In genomic region chr4:2071912-2072867, GRCh38 we compare ENCODE assay signal across 14 cellular contexts. TPM values are rescaled to one million over a fixed set of nuclear protein-coding genes. Genes with fewer than 3 reads are reported as not detected.
DNase-seq lines count a peak whose midpoint lies in the region; ATAC-seq and TF ChIP-seq lines count a peak whose summit lies in the region.
"Had no signal": no experiment of that assay in that cellular context is flagged by ENCODE, and none has a peak within 500 bp of the region (broad histone marks: within the 10 kb centered on the region; RNA-seq: fewer than 3 reads in every experiment).

No MANE protein-coding gene starts in this region.

- peak in 2 of 3 donors; percentile 23 to 31 for TF ChIP-seq POLR2A in body of pancreas (IDR thresholded peaks at IDR 0.05)
- no peak for TF ChIP-seq POLR2A in gastroesophageal sphincter (IDR thresholded peaks at IDR 0.05)

- no peak for ATAC-seq in natural killer cell treated with Interleukin-12 subunit alpha and Interleukin-12 subunit beta and Interleukin-15 and Interleukin-18, amount 100 ng/mL, for 72 hours
- ATAC-seq in natural killer cell (no peak), body of pancreas (peak; percentile 82), mucosa of descending colon (no peak), HG02885 (IDR thresholded peaks at IDR 0.05; ENCODE audit: poor library complexity, unreplicated experiment) (no peak), gastroesophageal sphincter (no peak)
- ATAC-seq: heart left ventricle, left lung had no signal

- H3K36me3 Mint-ChIP-seq in natural killer cell treated with Interleukin-12 subunit alpha and Interleukin-12 subunit beta and Interleukin-15 and Interleukin-18, amount 100 ng/mL, for 72 hours: no peaks in the 10 kb centered on the region
- H3K36me3 Mint-ChIP-seq in natural killer cell: no peaks in the 10 kb centered on the region
- H3K36me3 Mint-ChIP-seq: activated naive CD8-positive, alpha-beta T cell treated with anti-CD3 and anti-CD28 coated beads for 36 hours had no signal

- TF ChIP-seq EP300 in gastroesophageal sphincter (IDR thresholded peaks at IDR 0.05): no peak

- no peaks in the 10 kb centered on the region for H3K36me3 ChIP-seq in body of pancreas (replicated peaks in 1 of 2; ENCODE audit: insufficient read depth in 1 of 2, low read depth in 2 of 2)
- H3K36me3 ChIP-seq in mucosa of descending colon (ENCODE audit: low read depth): no peaks in the 10 kb centered on the region
- no peaks in the 10 kb centered on the region for H3K36me3 ChIP-seq in gastroesophageal sphincter
- H3K36me3 ChIP-seq: heart left ventricle, left lung had no signal

- no peak overlapping the region for H3K4me3 Mint-ChIP-seq in natural killer cell treated with Interleukin-12 subunit alpha and Interleukin-12 subunit beta and Interleukin-15 and Interleukin-18, amount 100 ng/mL, for 72 hours
- no peak overlapping the region for H3K4me3 Mint-ChIP-seq in natural killer cell
- H3K4me3 Mint-ChIP-seq: activated naive CD8-positive, alpha-beta T cell treated with anti-CD3 and anti-CD28 coated beads for 36 hours; nephron had no signal

- H3K27ac Mint-ChIP-seq in natural killer cell treated with Interleukin-12 subunit alpha and Interleukin-12 subunit beta and Interleukin-15 and Interleukin-18, amount 100 ng/mL, for 72 hours: no peak overlapping the region
- no peak overlapping the region for H3K27ac Mint-ChIP-seq in natural killer cell
- H3K27ac Mint-ChIP-seq: activated naive CD8-positive, alpha-beta T cell treated with anti-CD3 and anti-CD28 coated beads for 36 hours had no signal

- H3K27ac ChIP-seq in body of pancreas (peak overlapping the region; percentile 67 to 84 (median 73)), gastroesophageal sphincter (no peak overlapping the region)
- H3K27ac ChIP-seq: heart left ventricle, left lung had no signal

- H3K4me1 ChIP-seq in body of pancreas: peaks cover 26% of the 10 kb centered on the region
- no peaks in the 10 kb centered on the region for H3K4me1 ChIP-seq in mucosa of descending colon (ENCODE audit: low read depth)
- no peaks in the 10 kb centered on the region for H3K4me1 ChIP-seq in gastroesophageal sphincter
- H3K4me1 ChIP-seq: left lung had no signal

- peak; percentile 56 for DNase-seq in natural killer cell treated with Interleukin-12 subunit alpha and Interleukin-12 subunit beta and Interleukin-15 and Interleukin-18, amount 100 ng/mL, for 72 hours (ENCODE audit: low spot score)
- no peak for DNase-seq in natural killer cell
- peak; percentile 64 to 81 (median 76) for DNase-seq in body of pancreas
- DNase-seq in mucosa of descending colon: peak in 2 of 3 donors; percentile 17 to 50
- DNase-seq in activated CD4-positive, alpha-beta T cell treated with anti-CD3 and anti-CD28 coated beads, Interleukin-2, amount 50 U/mL, for 48 hours: no peak
- DNase-seq in NCI-H1105 treated with DMSO at 0.1 percent for 48 hours (lab: John Stamatoyannopoulos, UW): no peak
- DNase-seq: activated CD4-positive, CD25-positive, alpha-beta regulatory T cell; activated naive CD8-positive, alpha-beta T cell treated with anti-CD3 and anti-CD28 coated beads for 36 hours; small intestine had no signal

- WGBS in body of pancreas, 2 donors: 38 to 55% methylated on average over 9 to 28 of the region's 28 CpGs
- WGBS in gastroesophageal sphincter (ENCODE audit: low coverage in 1 of 2), 2 donors: 88% methylated on average over 6 of the region's 28 CpGs; no CpG with 5 or more reads in 1 of the 2 donors

- H3K27me3 ChIP-seq in body of pancreas (no peaks in the 10 kb centered on the region), gastroesophageal sphincter (peaks cover 38% of the 10 kb centered on the region)

- intact Hi-C loops in natural killer cell (cut with micrococcal nuclease) (no loop called here), body of pancreas (cut with DNase I) (no loop called here), mucosa of descending colon (cut with DNase I, micrococcal nuclease) (no loop called here)

- H3K4me1 Mint-ChIP-seq in natural killer cell treated with Interleukin-12 subunit alpha and Interleukin-12 subunit beta and Interleukin-15 and Interleukin-18, amount 100 ng/mL, for 72 hours (ENCODE audit: low read depth in 2 of 2): no peaks in the 10 kb centered on the region
- no peaks in the 10 kb centered on the region for H3K4me1 Mint-ChIP-seq in natural killer cell
- H3K4me1 Mint-ChIP-seq: activated naive CD8-positive, alpha-beta T cell treated with anti-CD3 and anti-CD28 coated beads for 36 hours had no signal

- no peaks in the 10 kb centered on the region for H3K9me3 Mint-ChIP-seq in natural killer cell treated with Interleukin-12 subunit alpha and Interleukin-12 subunit beta and Interleukin-15 and Interleukin-18, amount 100 ng/mL, for 72 hours
- H3K9me3 Mint-ChIP-seq in natural killer cell: no peaks in the 10 kb centered on the region
- H3K9me3 Mint-ChIP-seq: activated naive CD8-positive, alpha-beta T cell treated with anti-CD3 and anti-CD28 coated beads for 36 hours; nephron had no signal

- no peaks in the 10 kb centered on the region for H3K27me3 Mint-ChIP-seq in natural killer cell treated with Interleukin-12 subunit alpha and Interleukin-12 subunit beta and Interleukin-15 and Interleukin-18, amount 100 ng/mL, for 72 hours
- no peaks in the 10 kb centered on the region for H3K27me3 Mint-ChIP-seq in natural killer cell (ENCODE audit: low read depth in 2 of 2)
- H3K27me3 Mint-ChIP-seq: activated naive CD8-positive, alpha-beta T cell treated with anti-CD3 and anti-CD28 coated beads for 36 hours had no signal

- TF ChIP-seq CTCF in natural killer cell (IDR thresholded peaks at IDR 0.05) (no peak), body of pancreas (IDR thresholded peaks at IDR 0.05) (no peak), mucosa of descending colon (IDR thresholded peaks at IDR 0.05) (no peak), gastroesophageal sphincter (IDR thresholded peaks at IDR 0.05) (no peak)

- H3K9me3 ChIP-seq in body of pancreas (no peaks in the 10 kb centered on the region), mucosa of descending colon (no peaks in the 10 kb centered on the region), gastroesophageal sphincter (no peaks in the 10 kb centered on the region)
- H3K9me3 ChIP-seq: heart left ventricle, left lung had no signal

- H3K4me3 ChIP-seq in body of pancreas: no peak overlapping the region
- H3K4me3 ChIP-seq in mucosa of descending colon: no peak overlapping the region
- H3K4me3 ChIP-seq in gastroesophageal sphincter: no peak overlapping the region
- H3K4me3 ChIP-seq: heart left ventricle, left lung had no signal

RNA-seq across cellular contexts. Expression of gene NAT8L, which starts 13.1 kb away (rescaled TPM):
- total RNA-seq in natural killer cell treated with Interleukin-12 subunit alpha and Interleukin-12 subunit beta and Interleukin-15 and Interleukin-18, amount 100 ng/mL, for 72 hours: under 1 TPM; 0.05 to 0.08 TPM
- not detected for total RNA-seq in natural killer cell
- total RNA-seq in body of pancreas: 10 to 100 TPM in 1 of 2 donors, 1 to 10 TPM in 1; 3.6 to 18.8 TPM
- total RNA-seq in mucosa of descending colon: under 1 TPM; 0.24 to 0.66 (median 0.26) TPM
- total RNA-seq in gastroesophageal sphincter: under 1 TPM in 3 of 4 donors, not detected in 1; 0.15 to 0.40 (median 0.35) TPM

Comparison
In these comparisons a context has a peak if more than half of its experiments do, and no peak if none do; other contexts are left out.
1. DNase-seq: peak in natural killer cell treated with Interleukin-12 subunit alpha and Interleukin-12 subunit beta and Interleukin-15 and Interleukin-18, amount 100 ng/mL, for 72 hours (single experiment), body of pancreas (4 of 4) and mucosa of descending colon (2 of 3); none in natural killer cell (single experiment), activated CD4-positive, alpha-beta T cell treated with anti-CD3 and anti-CD28 coated beads, Interleukin-2, amount 50 U/mL, for 48 hours (0 of 2) and NCI-H1105 treated with DMSO at 0.1 percent for 48 hours (single experiment).
2. H3K27ac ChIP-seq: peak in body of pancreas (4 of 4); none in gastroesophageal sphincter (0 of 4).
3. POLR2A ChIP-seq: peak in body of pancreas (2 of 3); none in gastroesophageal sphincter (0 of 2).